In genomic region chr3:33833408-33834116, GRCh38 we compare ENCODE assay signal across 12 cellular contexts. TPM values are rescaled to one million over a fixed set of nuclear protein-coding genes. Genes with fewer than 3 reads are reported as not detected.
DNase-seq lines count a peak whose midpoint lies in the region; ATAC-seq and TF ChIP-seq lines count a peak whose summit lies in the region.
"Had no signal": no experiment of that assay in that cellular context is flagged by ENCODE, and none has a peak within 500 bp of the region (broad histone marks: within the 10 kb centered on the region; RNA-seq: fewer than 3 reads in every experiment).

No MANE protein-coding gene starts in this region.

- no peaks in the 10 kb centered on the region for H3K36me3 ChIP-seq in CD4-positive, alpha-beta memory T cell (ENCODE audit: insufficient read depth, low read length)

- no peak for DNase-seq in CD4-positive, alpha-beta memory T cell
- DNase-seq in chondrocyte (ENCODE audit: low spot score), result no peak
- DNase-seq in stimulated activated CD4-positive, alpha-beta T cell treated with anti-CD3 and anti-CD28 coated beads, Interleukin-1b, Interleukin-23, amount 100 ng/mL, for 48 hours, result no peak
- no peak for DNase-seq in effector CD8-positive, alpha-beta T cell (lab: John Stamatoyannopoulos, UW)
- no peak for DNase-seq in SK-N-DZ (ENCODE audit: low spot score)
- DNase-seq: activated T-cell treated with anti-CD3 and anti-CD28 coated beads, Interleukin-2, amount 50 U/mL, for 1 hour; NCI-H2081; PC-9; spleen had no signal

- H3K4me3 ChIP-seq in CD4-positive, alpha-beta memory T cell (ENCODE audit: low read length in 2 of 2), result no peak overlapping the region
- H3K4me3 ChIP-seq: PC-9, spleen had no signal

- CTCF ChIA-PET in CD4-positive, alpha-beta memory T cell (lab: Charles Lee; ENCODE audit: partially characterized antibody), result no interaction called here

- H3K36me3 Mint-ChIP-seq in CD4-positive, alpha-beta memory T cell, result peaks cover 51% of the 10 kb centered on the region in 2 donors
- peaks cover 18% of the 10 kb centered on the region for H3K36me3 Mint-ChIP-seq in chondrocyte (ENCODE audit: low read depth)

- peaks cover 11% of the 10 kb centered on the region for H3K4me1 ChIP-seq in CD4-positive, alpha-beta memory T cell (ENCODE audit: insufficient read depth, low read length)

- intact Hi-C loops in CD4-positive, alpha-beta memory T cell (cut with micrococcal nuclease), result no loop called here

- H3K27me3 Mint-ChIP-seq in CD4-positive, alpha-beta memory T cell, result no peaks in the 10 kb centered on the region
- no peaks in the 10 kb centered on the region for H3K27me3 Mint-ChIP-seq in chondrocyte (ENCODE audit: low read depth)

- H3K4me1 Mint-ChIP-seq in CD4-positive, alpha-beta memory T cell, result peaks cover 18 to 37% (median 28%) of the 10 kb centered on the region in 4 donors
- peaks cover 20% of the 10 kb centered on the region for H3K4me1 Mint-ChIP-seq in chondrocyte (ENCODE audit: low read depth)

- H3K27ac Mint-ChIP-seq in CD4-positive, alpha-beta memory T cell, result peak overlapping the region; percentile 50 to 88 (median 70)
- peak overlapping the region; percentile 15 for H3K27ac Mint-ChIP-seq in chondrocyte (ENCODE audit: unreplicated experiment)

- no peaks in the 10 kb centered on the region for H3K9me3 ChIP-seq in CD4-positive, alpha-beta memory T cell (ENCODE audit: control insufficient read depth in 1 of 2, low read length in 2 of 2)
- H3K9me3 ChIP-seq: spleen had no signal

- H3K27me3 ChIP-seq in CD4-positive, alpha-beta memory T cell (ENCODE audit: insufficient read depth, low read length), result no peaks in the 10 kb centered on the region
- H3K27me3 ChIP-seq: spleen had no signal

- POLR2A ChIA-PET in CD4-positive, alpha-beta memory T cell (lab: Charles Lee; ENCODE audit: partially characterized antibody), result interaction anchor here (0.6 kb wide), 1 partner anchor 65 kb away, joined by 3 read pairs; no protein-coding TSS in a partner anchor

- TF ChIP-seq CTCF in chondrocyte (IDR thresholded peaks at IDR 0.05), result no peak

- ATAC-seq in GM18907 (IDR thresholded peaks at IDR 0.05; ENCODE audit: unreplicated experiment) (peak; percentile 31), HG03442 (IDR thresholded peaks at IDR 0.05; ENCODE audit: unreplicated experiment) (peak; percentile 47), HG03159 (IDR thresholded peaks at IDR 0.05; ENCODE audit: unreplicated experiment) (no peak)

- no peaks in the 10 kb centered on the region for H3K9me3 Mint-ChIP-seq in CD4-positive, alpha-beta memory T cell
- H3K9me3 Mint-ChIP-seq in chondrocyte (ENCODE audit: low read depth), result no peaks in the 10 kb centered on the region

- peak overlapping the region in 5 of 8 donors; percentile 6 to 43 (median 30) for H3K4me3 Mint-ChIP-seq in CD4-positive, alpha-beta memory T cell
- H3K4me3 Mint-ChIP-seq in chondrocyte (ENCODE audit: unreplicated experiment), result no peak overlapping the region

- no peak overlapping the region for H3K27ac ChIP-seq in CD4-positive, alpha-beta memory T cell (ENCODE audit: low read depth, low read length)
- H3K27ac ChIP-seq: PC-9 had no signal

RNA-seq across cellular contexts. Expression of gene PDCD6IP, which starts 35.1 kb away (rescaled TPM):
- total RNA-seq in CD4-positive, alpha-beta memory T cell, result 100 to 1,000 TPM; 222 to 237 TPM
- 10 to 100 TPM; 59.2 to 81.5 TPM for polyA plus RNA-seq in CD4-positive, alpha-beta memory T cell
- 247 to 260 TPM (median 255 TPM) in 3 replicates for total RNA-seq in chondrocyte
- 77.3 and 84.8 TPM in 2 replicates for polyA plus RNA-seq in SK-N-DZ (2014; cell fraction: cytosol; rRNA removed)
- 133 and 183 TPM in 2 replicates for polyA plus RNA-seq in SK-N-DZ (2014; cell fraction: nucleus; rRNA removed)
